11 cellular contexts compared by ENCODE assay signal in the genomic region with DNA sequence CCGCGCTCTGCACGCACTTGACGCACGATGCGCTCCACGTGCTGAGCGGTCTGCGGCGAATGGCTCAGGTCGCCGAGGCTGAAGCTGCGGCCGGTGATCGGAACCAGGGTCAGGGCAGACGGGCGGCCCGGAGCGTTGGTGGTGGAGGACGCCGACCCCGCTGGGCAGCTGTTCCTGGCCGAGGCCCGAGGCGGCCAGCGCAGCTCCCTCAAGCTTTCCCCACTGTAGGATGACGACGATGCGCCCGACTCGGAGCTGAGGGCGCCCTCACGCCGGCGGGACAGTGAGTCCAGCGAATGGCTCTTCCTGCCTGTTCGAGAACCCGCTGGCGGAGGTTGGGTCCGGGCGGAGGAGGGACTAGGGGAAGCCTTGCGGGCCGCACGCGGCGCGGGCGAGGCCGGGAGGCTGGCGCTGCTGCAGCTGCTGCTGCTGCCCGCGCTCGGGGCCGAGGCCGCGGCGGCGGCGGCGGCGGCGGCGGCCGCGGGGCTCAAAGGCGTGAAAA. TPM values are rescaled to one million over a fixed set of nuclear protein-coding genes. Genes with fewer than 3 reads are reported as not detected.
DNase-seq lines count a peak whose midpoint lies in the region; ATAC-seq and TF ChIP-seq lines count a peak whose summit lies in the region.
"Had no signal": no experiment of that assay in that cellular context is flagged by ENCODE, and none has a peak within 500 bp of the region (broad histone marks: within the 10 kb centered on the region; RNA-seq: fewer than 3 reads in every experiment).

No MANE protein-coding gene starts in this region.

- H3K4me1 ChIP-seq in lower lobe of right lung (peaks cover 34% of the 10 kb centered on the region), tibial artery (peaks cover 0 to 40% (median 34%) of the 10 kb centered on the region in 4 donors)

- no peak for DNase-seq in activated naive CD4-positive, alpha-beta T cell treated with anti-CD3 and anti-CD28 coated beads, Interleukin-2, amount 10 ng/mL, durations not matched to agents 7 days and 5 days
- DNase-seq in activated naive CD4-positive, alpha-beta T cell treated with anti-CD3 and anti-CD28 coated beads, Interleukin-2, amount 50 U/mL, for 72 hours (ENCODE audit: low spot score in 2 of 2): no peak
- DNase-seq in lower lobe of right lung (no peak), tibial artery (no peak), SIG-M5 treated with dmso at 0.1 percent for 504 hours (lab: John Stamatoyannopoulos, UW; ENCODE audit: unreplicated experiment) (no peak)
- no peak for DNase-seq in stimulated activated naive CD4-positive, alpha-beta T cell treated with Interleukin-2 at 50 U/mL for 16 hours (lab: John Stamatoyannopoulos, UW)
- DNase-seq: NCI-H1436 treated with DMSO at 0.1 percent for 48 hours, OCI-M1 had no signal

- H3K36me3 Mint-ChIP-seq in activated naive CD4-positive, alpha-beta T cell treated with anti-CD3 and anti-CD28 coated beads, Interleukin-2, amount 10 ng/mL, durations not matched to agents 7 days and 5 days: no peaks in the 10 kb centered on the region
- H3K36me3 Mint-ChIP-seq in activated naive CD4-positive, alpha-beta T cell treated with anti-CD3 and anti-CD28 coated beads, Interleukin-2, amount 50 U/mL, for 72 hours: no peaks in the 10 kb centered on the region

- no peak for ATAC-seq in activated naive CD4-positive, alpha-beta T cell treated with anti-CD3 and anti-CD28 coated beads, Interleukin-2, amount 50 U/mL, for 72 hours
- no peak for ATAC-seq in lower lobe of right lung
- ATAC-seq in HG02623 (IDR thresholded peaks at IDR 0.05; ENCODE audit: unreplicated experiment): no peak

- intact Hi-C loops in lower lobe of right lung (cut with DNase I) (no loop called here), tibial artery (cut with DNase I; ENCODE audit: low total_unique reads) (loop anchor here (10.0 kb wide), 1 partner anchor 328 kb away; no protein-coding TSS in a partner anchor)

- CTCF ChIA-PET in activated naive CD4-positive, alpha-beta T cell treated with anti-CD3 and anti-CD28 coated beads, Interleukin-2, amount 10 ng/mL, durations not matched to agents 7 days and 5 days (lab: Charles Lee): interaction anchor here (1.0 to 4.9 kb wide), 3 partner anchors 12 to 330 kb away, joined by 4 to 29 read pairs (median 6); no protein-coding TSS in a partner anchor

- no peak overlapping the region for H3K27ac Mint-ChIP-seq in activated naive CD4-positive, alpha-beta T cell treated with anti-CD3 and anti-CD28 coated beads, Interleukin-2, amount 10 ng/mL, durations not matched to agents 7 days and 5 days
- H3K27ac Mint-ChIP-seq in activated naive CD4-positive, alpha-beta T cell treated with anti-CD3 and anti-CD28 coated beads, Interleukin-2, amount 50 U/mL, for 72 hours: no peak overlapping the region

- H3K4me3 ChIP-seq in lower lobe of right lung (peak overlapping the region; percentile 54), tibial artery (peak overlapping the region; percentile 41 to 54)

- peaks cover 96% of the 10 kb centered on the region for H3K27me3 Mint-ChIP-seq in activated naive CD4-positive, alpha-beta T cell treated with anti-CD3 and anti-CD28 coated beads, Interleukin-2, amount 10 ng/mL, durations not matched to agents 7 days and 5 days

- no peaks in the 10 kb centered on the region for H3K9me3 ChIP-seq in lower lobe of right lung
- no peaks in the 10 kb centered on the region for H3K9me3 ChIP-seq in tibial artery

- H3K36me3 ChIP-seq in lower lobe of right lung (no peaks in the 10 kb centered on the region), tibial artery (no peaks in the 10 kb centered on the region)

- H3K4me3 Mint-ChIP-seq in activated naive CD4-positive, alpha-beta T cell treated with anti-CD3 and anti-CD28 coated beads, Interleukin-2, amount 10 ng/mL, durations not matched to agents 7 days and 5 days: peak overlapping the region; percentile 44

- no peaks in the 10 kb centered on the region for H3K9me3 Mint-ChIP-seq in activated naive CD4-positive, alpha-beta T cell treated with anti-CD3 and anti-CD28 coated beads, Interleukin-2, amount 10 ng/mL, durations not matched to agents 7 days and 5 days
- H3K9me3 Mint-ChIP-seq in activated naive CD4-positive, alpha-beta T cell treated with anti-CD3 and anti-CD28 coated beads, Interleukin-2, amount 50 U/mL, for 72 hours: no peaks in the 10 kb centered on the region

- H3K4me1 Mint-ChIP-seq in activated naive CD4-positive, alpha-beta T cell treated with anti-CD3 and anti-CD28 coated beads, Interleukin-2, amount 10 ng/mL, durations not matched to agents 7 days and 5 days: peaks cover 15% of the 10 kb centered on the region

- H3K27me3 ChIP-seq in lower lobe of right lung (ENCODE audit: low read depth) (peaks cover 80% of the 10 kb centered on the region), tibial artery (peaks cover 4 to 95% of the 10 kb centered on the region in 2 donors)

- no peak for TF ChIP-seq CTCF in VCaP (conservative IDR thresholded peaks at IDR 0.05)
- no peak for TF ChIP-seq CTCF in lower lobe of right lung (IDR thresholded peaks at IDR 0.05)
- TF ChIP-seq CTCF in tibial artery (IDR thresholded peaks at IDR 0.05): no peak

- H3K27ac ChIP-seq in VCaP (peak overlapping the region; percentile 69), lower lobe of right lung (no peak overlapping the region), tibial artery (no peak overlapping the region)
- H3K27ac ChIP-seq: epithelial cell of prostate had no signal

RNA-seq across cellular contexts. Expression of a gene that starts 2.0 kb away (rescaled TPM):
- not detected for total RNA-seq in activated naive CD4-positive, alpha-beta T cell treated with anti-CD3 and anti-CD28 coated beads, Interleukin-2, amount 50 U/mL, for 72 hours
- total RNA-seq in lower lobe of right lung: not detected

RNA-seq across cellular contexts. Expression of a gene that starts 38.7 kb away (rescaled TPM):
- 10 to 100 TPM; 54.1 to 98.6 TPM for total RNA-seq in activated naive CD4-positive, alpha-beta T cell treated with anti-CD3 and anti-CD28 coated beads, Interleukin-2, amount 50 U/mL, for 72 hours
- 80.1 TPM for total RNA-seq in lower lobe of right lung
